In the genomic region with DNA sequence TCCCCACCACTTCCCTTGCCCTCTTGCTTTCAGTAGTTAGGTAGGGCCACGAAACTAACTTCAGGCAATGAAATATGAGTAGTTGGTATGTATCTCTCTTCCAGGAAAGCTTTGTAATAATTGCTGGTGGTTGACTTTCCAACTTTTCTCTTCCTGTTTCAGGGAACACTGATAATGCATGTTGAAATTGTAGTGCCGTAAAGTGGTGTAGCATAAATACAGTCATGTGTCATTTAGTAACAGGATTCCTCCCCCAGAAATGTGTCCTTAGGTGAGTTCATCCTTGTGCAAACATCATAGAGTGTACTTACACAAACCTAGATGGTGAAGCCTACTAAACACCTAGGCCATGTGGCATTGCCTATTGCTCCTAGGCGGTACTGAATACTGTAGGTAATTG, we compare ENCODE assay signal across 23 cellular contexts.
DNase-seq lines count a peak whose midpoint lies in the region; ATAC-seq and TF ChIP-seq lines count a peak whose summit lies in the region.
"Had no signal": no experiment of that assay in that cellular context is flagged by ENCODE, and none has a peak within 500 bp of the region (broad histone marks: within the 10 kb centered on the region; RNA-seq: fewer than 3 reads in every experiment).

No MANE protein-coding gene starts in this region.

- no peak overlapping the region for H4K91ac ChIP-seq in H9 (ENCODE audit: insufficient read length, low read depth, low read length)

- H3K79me1 ChIP-seq in H9 (ENCODE audit: insufficient read depth, low read depth, low read length, poor library complexity, severe bottlenecking): no peaks in the 10 kb centered on the region

- POLR2A ChIA-PET in T-cell (lab: Charles Lee): no interaction called here

- no peak overlapping the region for H3K4me2 ChIP-seq in H9 (ENCODE audit: insufficient read depth, insufficient read length, low read length)
- H3K4me2 ChIP-seq: PC-9 had no signal

- H3K27me3 ChIP-seq in right lobe of liver: no peaks in the 10 kb centered on the region
- H3K27me3 ChIP-seq in H9 (ENCODE audit: insufficient read depth, low read length): no peaks in the 10 kb centered on the region
- H3K27me3 ChIP-seq in tibial artery: no peaks in the 10 kb centered on the region
- H3K27me3 ChIP-seq: colonic mucosa, tibial nerve had no signal

- H4K5ac ChIP-seq in H9 (ENCODE audit: insufficient read length, low read depth, low read length): no peak overlapping the region

- H3K4ac ChIP-seq in H9 (ENCODE audit: low read depth, low read length): no peak overlapping the region

- CTCF ChIA-PET in T-cell (lab: Charles Lee): no interaction called here

- H4K20me1 ChIP-seq in H9 (ENCODE audit: control insufficient read depth, insufficient read depth, insufficient read length): no peaks in the 10 kb centered on the region

- H3T11ph ChIP-seq in H9 (ENCODE audit: low read length): no peak overlapping the region

- in situ Hi-C loops in astrocyte of the spinal cord (cut with HindIII; ENCODE audit: low sequenced_read_pairs): no loop called here

- H2BK120ac ChIP-seq in H9 (ENCODE audit: low read depth, low read length, poor library complexity, severe bottlenecking): no peak overlapping the region

- H3K23ac ChIP-seq in H9 (ENCODE audit: insufficient read length, low read depth, low read length): no peak overlapping the region

- H3K27ac Mint-ChIP-seq in T-cell (no peak overlapping the region), H9 (no peak overlapping the region)
- H3K27ac Mint-ChIP-seq: activated T-helper 2 cell treated with anti-CD3 and anti-CD28 coated beads, Interferon-gamma antibody, Interleukin-2, Interleukin-4, amounts not matched to agents 10 μg/mL and 5 μg/mL and 100 μg/mL, durations not matched to agents 14 hours and 24 hours and 36 hours; CD4-positive, alpha-beta T cell; IgD-negative memory B cell had no signal

- H2BK20ac ChIP-seq in H9 (ENCODE audit: low read depth, low read length, poor library complexity, severe bottlenecking): no peak overlapping the region

- no peak overlapping the region for H2BK15ac ChIP-seq in H9 (ENCODE audit: low read depth, low read length)

- no peaks in the 10 kb centered on the region for H3K4me1 Mint-ChIP-seq in T-cell
- peaks cover 0 to 3% of the 10 kb centered on the region in 2 experiments; a peak in 1 of 4 replicates for H3K4me1 Mint-ChIP-seq in H9
- H3K4me1 Mint-ChIP-seq: IgD-negative memory B cell had no signal

- H3K9ac ChIP-seq in H9 (ENCODE audit: extremely low read depth, insufficient read length, low read length): no peak overlapping the region

- no peak overlapping the region for H3K4me3 Mint-ChIP-seq in T-cell
- H3K4me3 Mint-ChIP-seq in H9: no peak overlapping the region
- H3K4me3 Mint-ChIP-seq: CD4-positive, alpha-beta T cell had no signal

- no peak overlapping the region for H3K18ac ChIP-seq in H9 (ENCODE audit: insufficient read length, low read depth, low read length)

- no peaks in the 10 kb centered on the region for H3K36me3 Mint-ChIP-seq in T-cell
- no peaks in the 10 kb centered on the region for H3K36me3 Mint-ChIP-seq in H9 (ENCODE audit: insufficient read depth in 1 of 3, low read depth in 3 of 3)
- H3K36me3 Mint-ChIP-seq: IgD-negative memory B cell had no signal

- H3K36me3 ChIP-seq in right lobe of liver (no peaks in the 10 kb centered on the region), tibial artery (no peaks in the 10 kb centered on the region)
- H3K36me3 ChIP-seq: colonic mucosa, tibial nerve had no signal

- H3K4me1 ChIP-seq in right lobe of liver (peaks cover 0 to 53% (median 15%) of the 10 kb centered on the region in 4 donors), H9 (ENCODE audit: insufficient read depth, low read length) (no peaks in the 10 kb centered on the region), tibial artery (peaks cover 0 to 12% (median 0%) of the 10 kb centered on the region in 4 donors)
- H3K4me1 ChIP-seq: colonic mucosa had no signal

- H3K14ac ChIP-seq in H9 (ENCODE audit: insufficient read depth, low read length): no peak overlapping the region

- H3K9me3 Mint-ChIP-seq in T-cell: peaks cover 0 to 5% (median 3%) of the 10 kb centered on the region in 3 donors
- no peaks in the 10 kb centered on the region for H3K9me3 Mint-ChIP-seq in H9

- DNase-seq in NCI-H345 (lab: John Stamatoyannopoulos, UW) (peak; percentile 19), NCI-H345 treated with DMSO at 0.1 percent for 48 hours (lab: John Stamatoyannopoulos, UW; ENCODE audit: unreplicated experiment) (no peak), NCI-H2029 treated with DMSO at 0.1 percent for 48 hours (lab: John Stamatoyannopoulos, UW) (peak; percentile 27), astrocyte of the spinal cord (ENCODE audit: low read depth, low spot score) (peak; percentile 19), right lobe of liver (no peak), T-cell (no peak), H9 (no peak), tibial artery (no peak)
- DNase-seq: 8988T; amniotic stem cell; CD4-positive, alpha-beta T cell; colonic mucosa; HCEC 1CT; head of caudate nucleus; kidney; NCI-H1092; NCI-H446 treated with DMSO at 0.1 percent for 48 hours; PC-9 had no signal

- H4K8ac ChIP-seq in H9 (replicated peaks; ENCODE audit: insufficient read length, low read depth, low read length): no peak overlapping the region

- ATAC-seq in right lobe of liver: peak; percentile 51 to 73 (median 72)
- ATAC-seq in T-cell (replicated peaks in 1 of 4): no peak
- ATAC-seq: GM12878 had no signal

- no peak overlapping the region for H2AFZ ChIP-seq in H9 (ENCODE audit: low read length)
- H2AFZ ChIP-seq: PC-9 had no signal

- no peaks in the 10 kb centered on the region for H3K79me2 ChIP-seq in H9 (ENCODE audit: insufficient read depth, low read length)

- H3K27me3 Mint-ChIP-seq in T-cell: no peaks in the 10 kb centered on the region
- H3K27me3 Mint-ChIP-seq in H9 (ENCODE audit: low read depth): no peaks in the 10 kb centered on the region
- H3K27me3 Mint-ChIP-seq: CD4-positive, alpha-beta T cell; IgD-negative memory B cell had no signal

- TF ChIP-seq CTCF in astrocyte of the spinal cord (IDR thresholded peaks at IDR 0.05; ENCODE audit: low read depth, low read length) (no peak), right lobe of liver (IDR thresholded peaks at IDR 0.05) (no peak), H9 (conservative IDR thresholded peaks at IDR 0.05) (no peak), tibial artery (IDR thresholded peaks at IDR 0.05) (no peak)

- 17% methylated on average over 3 of the region's 3 CpGs for WGBS in right lobe of liver (ENCODE audit: insufficient coverage, low coverage, low lambda C conversion rate, missing lambda C conversion rate)
- WGBS in H9 (ENCODE audit: extremely low coverage, insufficient read length, low lambda C conversion rate): no CpG with 5 or more reads among the region's 3 CpGs

- H2BK12ac ChIP-seq in H9 (ENCODE audit: insufficient read length, low read depth, low read length): no peak overlapping the region

- no peak overlapping the region for H3K56ac ChIP-seq in H9 (ENCODE audit: insufficient read length, low read depth, low read length)

- no peak overlapping the region for H2AK5ac ChIP-seq in H9 (ENCODE audit: insufficient read length, low read length)

- peaks cover 0 to 5% (median 0%) of the 10 kb centered on the region in 4 donors for H3K9me3 ChIP-seq in right lobe of liver
- H3K9me3 ChIP-seq in H9 (ENCODE audit: control insufficient read depth, low read depth, low read length): no peaks in the 10 kb centered on the region
- no peaks in the 10 kb centered on the region for H3K9me3 ChIP-seq in tibial artery
- H3K9me3 ChIP-seq: colonic mucosa, tibial nerve had no signal

- TF ChIP-seq POLR2A in right lobe of liver (IDR thresholded peaks at IDR 0.05): peak; percentile 84

- no peak overlapping the region for H3K4me3 ChIP-seq in astrocyte of the spinal cord (ENCODE audit: low read depth, low read length)
- peak overlapping the region in 1 of 3 donors; percentile 32 for H3K4me3 ChIP-seq in right lobe of liver
- no peak overlapping the region for H3K4me3 ChIP-seq in tibial artery
- H3K4me3 ChIP-seq: colonic mucosa, GM12878, PC-9, skin epidermis, tibial nerve had no signal

- intact Hi-C loops in right lobe of liver (cut with DNase I): no loop called here
- intact Hi-C loops in tibial artery (cut with DNase I; ENCODE audit: low total_unique reads): no loop called here

- no peaks in the 10 kb centered on the region for H3K23me2 ChIP-seq in H9 (ENCODE audit: insufficient read length, low read depth, low read length, poor library complexity, severe bottlenecking)

- H2BK5ac ChIP-seq in H9 (ENCODE audit: insufficient read length, low read length): no peak overlapping the region

- H3K27ac ChIP-seq in right lobe of liver (peak overlapping the region; percentile 87 to 97 (median 88)), H9 (ENCODE audit: insufficient read length, low read depth, low read length) (no peak overlapping the region), tibial artery (peak overlapping the region in 1 of 2 donors; percentile 26)
- H3K27ac ChIP-seq: colonic mucosa, PC-9 had no signal

Comparison
In these comparisons a context has a peak if more than half of its experiments do, and no peak if none do; other contexts are left out.
1. DNase-seq: peak in NCI-H345 (single experiment), NCI-H2029 treated with DMSO at 0.1 percent for 48 hours (single experiment) and astrocyte of the spinal cord (single experiment); none in NCI-H345 treated with DMSO at 0.1 percent for 48 hours (single experiment), right lobe of liver (0 of 3), T-cell (0 of 34), H9 (single experiment) and tibial artery (0 of 2).
2. ATAC-seq: peak in right lobe of liver (4 of 4); none in T-cell (0 of 4).